ENCODE assay signal across 27 cellular contexts in genomic region chr7:106613861-106614560, GRCh38. TPM values are rescaled to one million over a fixed set of nuclear protein-coding genes. Genes with fewer than 3 reads are reported as not detected.
DNase-seq lines count a peak whose midpoint lies in the region; TF ChIP-seq lines count a peak whose summit lies in the region.
"Had no signal": no experiment of that assay in that cellular context is flagged by ENCODE, and none has a peak within 500 bp of the region (broad histone marks: within the 10 kb centered on the region; RNA-seq: fewer than 3 reads in every experiment).

No MANE protein-coding gene starts in this region.

- H3K27ac Mint-ChIP-seq in activated T-cell treated with anti-CD3 and anti-CD28 coated beads, Interleukin-2, amount 50 U/mL, for 24 hours = no peak overlapping the region
- H3K27ac Mint-ChIP-seq: activated CD4-positive, alpha-beta T cell treated with anti-CD3 and anti-CD28 coated beads, Interleukin-2, amount 10 ng/mL, durations not matched to agents 24 days and 14 days; activated naive CD4-positive, alpha-beta T cell treated with anti-CD3 and anti-CD28 coated beads, Interleukin-2, amount 50 U/mL, for 24 hours; GM23338; natural killer cell treated with Interleukin-12 subunit alpha and Interleukin-12 subunit beta and Interleukin-15 and Interleukin-18, amount 100 ng/mL, for 72 hours had no signal

- no peaks in the 10 kb centered on the region for H3K27me3 Mint-ChIP-seq in activated T-cell treated with anti-CD3 and anti-CD28 coated beads, Interleukin-2, amount 50 U/mL, for 24 hours

- in situ Hi-C loops in astrocyte of the spinal cord (cut with HindIII; ENCODE audit: low sequenced_read_pairs) = no loop called here

- H3K4me3 ChIP-seq in astrocyte of the spinal cord (ENCODE audit: low read depth, low read length) (no peak overlapping the region), A673 (ENCODE audit: low read depth, low read length, poor library complexity, severe bottlenecking) (no peak overlapping the region)
- H3K4me3 ChIP-seq: body of pancreas, GM23338, PC-9, sigmoid colon, suprapubic skin, vagina had no signal

- H3K36me3 Mint-ChIP-seq in activated T-cell treated with anti-CD3 and anti-CD28 coated beads, Interleukin-2, amount 50 U/mL, for 24 hours (ENCODE audit: low read depth) = no peaks in the 10 kb centered on the region
- H3K36me3 Mint-ChIP-seq: activated naive CD4-positive, alpha-beta T cell treated with anti-CD3 and anti-CD28 coated beads, Interleukin-2, amount 50 U/mL, for 24 hours; natural killer cell treated with Interleukin-12 subunit alpha and Interleukin-12 subunit beta and Interleukin-15 and Interleukin-18, amount 100 ng/mL, for 72 hours had no signal

- no peaks in the 10 kb centered on the region for H3K9me3 ChIP-seq in A673 (ENCODE audit: low read depth, low read length, poor library complexity, severe bottlenecking)
- H3K9me3 ChIP-seq: BE2C, body of pancreas, suprapubic skin, vagina had no signal

- no peaks in the 10 kb centered on the region for H3K4me1 Mint-ChIP-seq in activated T-cell treated with anti-CD3 and anti-CD28 coated beads, Interleukin-2, amount 50 U/mL, for 24 hours (ENCODE audit: low read depth)
- H3K4me1 Mint-ChIP-seq: activated CD4-positive, alpha-beta T cell treated with anti-CD3 and anti-CD28 coated beads, Interleukin-2, amount 10 ng/mL, durations not matched to agents 24 days and 14 days; activated naive CD4-positive, alpha-beta T cell treated with anti-CD3 and anti-CD28 coated beads, Interleukin-2, amount 50 U/mL, for 24 hours had no signal

- POLR2A ChIA-PET in A673 (lab: Charles Lee; ENCODE audit: low non-redundant PET) = no interaction called here

- intact Hi-C loops in A673 (cut with micrococcal nuclease; ENCODE audit: unreplicated experiment) = no loop called here

- H3K9me3 Mint-ChIP-seq in activated T-cell treated with anti-CD3 and anti-CD28 coated beads, Interleukin-2, amount 50 U/mL, for 24 hours = peaks cover 15% of the 10 kb centered on the region
- H3K9me3 Mint-ChIP-seq: activated naive CD4-positive, alpha-beta T cell treated with anti-CD3 and anti-CD28 coated beads, Interleukin-2, amount 50 U/mL, for 24 hours; natural killer cell treated with Interleukin-12 subunit alpha and Interleukin-12 subunit beta and Interleukin-15 and Interleukin-18, amount 100 ng/mL, for 72 hours had no signal

- H3K36me3 ChIP-seq in A673 (ENCODE audit: insufficient read depth, low read length, poor library complexity, severe bottlenecking) = no peaks in the 10 kb centered on the region
- H3K36me3 ChIP-seq: BE2C, sigmoid colon, suprapubic skin, vagina had no signal

- peaks cover 5% of the 10 kb centered on the region for H3K4me1 ChIP-seq in A673 (ENCODE audit: insufficient read depth, low read length, poor library complexity, severe bottlenecking)
- H3K4me1 ChIP-seq: parathyroid adenoma, suprapubic skin had no signal

- TF ChIP-seq CTCF in astrocyte of the spinal cord (IDR thresholded peaks at IDR 0.05; ENCODE audit: low read depth, low read length) (no peak), A673 (conservative IDR thresholded peaks at IDR 0.05; ENCODE audit: low read depth, low read length) (no peak)

- H3K4me3 Mint-ChIP-seq in activated T-cell treated with anti-CD3 and anti-CD28 coated beads, Interleukin-2, amount 50 U/mL, for 24 hours = no peak overlapping the region
- H3K4me3 Mint-ChIP-seq: activated CD4-positive, alpha-beta T cell treated with anti-CD3 and anti-CD28 coated beads, Interleukin-2, amount 10 ng/mL, durations not matched to agents 24 days and 14 days; activated naive CD4-positive, alpha-beta T cell treated with anti-CD3 and anti-CD28 coated beads, Interleukin-2, amount 50 U/mL, for 24 hours; GM23338; natural killer cell treated with Interleukin-12 subunit alpha and Interleukin-12 subunit beta and Interleukin-15 and Interleukin-18, amount 100 ng/mL, for 72 hours had no signal

- BruUV-seq in A673 (replicated peaks; lab: Mats Ljungman, UMichigan) = no TSS peak

- no peak overlapping the region for H3K27ac ChIP-seq in A673 (ENCODE audit: low read depth, low read length, poor library complexity, severe bottlenecking)
- H3K27ac ChIP-seq: body of pancreas, parathyroid adenoma, PC-9, suprapubic skin had no signal

- DNase-seq in HCEC 1CT (peak; percentile 70), astrocyte of the spinal cord (ENCODE audit: low read depth, low spot score) (peak; percentile 13), iris pigment epithelial cell (ENCODE audit: low read depth) (peak; percentile 73), A673 (ENCODE audit: low spot score) (no peak), GF-D8 (lab: John Stamatoyannopoulos, UW) (no peak)
- no peak for DNase-seq in activated CD4-positive, alpha-beta T cell treated with anti-CD3 and anti-CD28 coated beads for 4 hours
- DNase-seq in activated T-cell treated with anti-CD3 and anti-CD28 coated beads, Interleukin-2, amount 50 U/mL, for 24 hours = no peak
- DNase-seq: activated CD4-positive, alpha-beta T cell treated with anti-CD3 and anti-CD28 coated beads, Interleukin-2, amount 10 ng/mL, durations not matched to agents 24 days and 14 days; BE2C; body of pancreas; DMS79 treated with DMSO at 0.1 percent for 48 hours; effector memory CD4-positive, alpha-beta T cell; glutamatergic neuron; Kasumi-1; mesendoderm; NCI-H1092; NCI-H2081 treated with DMSO at 0.1 percent for 48 hours; NCI-H446; PC-9; sigmoid colon; T-helper 1 cell had no signal

- H3K27me3 ChIP-seq in A673 (replicated peaks; ENCODE audit: insufficient read depth, low read depth, low read length, poor library complexity) = no peaks in the 10 kb centered on the region
- H3K27me3 ChIP-seq: BE2C, body of pancreas, sigmoid colon, suprapubic skin, vagina had no signal

- CTCF ChIA-PET in A673 (lab: Charles Lee) = no interaction called here

RNA-seq across cellular contexts. Expression of gene CCDC71L, which starts 46.9 kb away (rescaled TPM):
- 14.1 and 18.4 TPM in 2 replicates for total RNA-seq in A673 (2021)

Comparison
In these comparisons a context has a peak if more than half of its experiments do, and no peak if none do; other contexts are left out.
1. DNase-seq: peak in HCEC 1CT (single experiment), astrocyte of the spinal cord (single experiment) and iris pigment epithelial cell (single experiment); none in A673 (single experiment), GF-D8 (single experiment), activated CD4-positive, alpha-beta T cell treated with anti-CD3 and anti-CD28 coated beads for 4 hours (0 of 2) and activated T-cell treated with anti-CD3 and anti-CD28 coated beads, Interleukin-2, amount 50 U/mL, for 24 hours (single experiment).